Comparison of ENCODE assay signal across 22 cellular contexts in genomic region chr11:12402027-12402426, GRCh38. TPM values are rescaled to one million over a fixed set of nuclear protein-coding genes. Genes with fewer than 3 reads are reported as not detected.
DNase-seq lines count a peak whose midpoint lies in the region; TF ChIP-seq lines count a peak whose summit lies in the region.
"Had no signal": no experiment of that assay in that cellular context is flagged by ENCODE, and none has a peak within 500 bp of the region (broad histone marks: within the 10 kb centered on the region; RNA-seq: fewer than 3 reads in every experiment).

No MANE protein-coding gene starts in this region.

- H3K36me3 ChIP-seq in muscle layer of duodenum (ENCODE audit: control insufficient read depth in 1 of 2, insufficient read depth in 2 of 2, low read length in 2 of 2) = no peaks in the 10 kb centered on the region
- H3K36me3 ChIP-seq: gastrocnemius medialis had no signal

- no peaks in the 10 kb centered on the region for H3K27me3 ChIP-seq in muscle layer of duodenum (ENCODE audit: low read depth, low read length)
- H3K27me3 ChIP-seq: gastrocnemius medialis had no signal

- peaks cover 10 to 39% of the 10 kb centered on the region in 2 donors for H3K4me1 ChIP-seq in muscle layer of duodenum (ENCODE audit: control insufficient read depth in 1 of 2, insufficient read depth in 2 of 2, low read length in 2 of 2)

- peak overlapping the region; percentile 81 for H3K27ac ChIP-seq in muscle layer of duodenum (ENCODE audit: low read length)
- H3K27ac ChIP-seq: gastrocnemius medialis, HL-60 had no signal

- DNase-seq in NCI-H82 (lab: John Stamatoyannopoulos, UW) = peak; percentile 23
- no peak for DNase-seq in NCI-H82 treated with DMSO at 0.1 percent for 48 hours (lab: John Stamatoyannopoulos, UW; ENCODE audit: unreplicated experiment)
- DNase-seq in choroid plexus epithelial cell (ENCODE audit: low read depth) = peak; percentile 42
- DNase-seq in type B pancreatic cell (ENCODE audit: extremely low spot score, unreplicated experiment) = no peak
- DNase-seq in activated T-cell treated with anti-CD3 and anti-CD28 coated beads, Interleukin-2, amount 50 U/mL, for 24 hours = no peak
- DNase-seq in COLO829 (ENCODE audit: low spot score) = no peak
- no peak for DNase-seq in stimulated activated CD4-positive, alpha-beta T cell treated with anti-CD3 and anti-CD28 coated beads, Interleukin-1b, Interleukin-23, amount 100 ng/mL, for 48 hours
- DNase-seq: activated CD4-positive, alpha-beta T cell treated with anti-CD3 and anti-CD28 coated beads for 4 hours; activated naive CD8-positive, alpha-beta T cell treated with anti-CD3 and anti-CD28 coated beads for 36 hours; C1 segment of cervical spinal cord; gastrocnemius medialis; GF-D8; left colon; MM.1S; mucosa of descending colon; NCI-H1694 treated with DMSO at 0.1 percent for 48 hours; NCI-H446 had no signal

- peak overlapping the region; percentile 59 for H3K27ac Mint-ChIP-seq in type B pancreatic cell
- H3K27ac Mint-ChIP-seq in activated T-cell treated with anti-CD3 and anti-CD28 coated beads, Interleukin-2, amount 50 U/mL, for 24 hours = no peak overlapping the region
- H3K27ac Mint-ChIP-seq: activated naive CD8-positive, alpha-beta T cell treated with anti-CD3 and anti-CD28 coated beads for 36 hours; dendritic cell treated with granulocyte-macrophage colony-stimulating factor and Interleukin-4, amounts not matched to agents 40 ng/mL and 50 ng/mL, for 4 days; IgD-negative memory B cell; stimulated activated naive CD8-positive, alpha-beta T cell treated with anti-CD3 and anti-CD28 coated beads, Interleukin-15, Interleukin-2, amounts not matched to agents 100 ng/mL and 50 ng/mL, for 24 hours had no signal

- H3K36me3 Mint-ChIP-seq in type B pancreatic cell = peaks cover 4% of the 10 kb centered on the region
- H3K36me3 Mint-ChIP-seq in activated T-cell treated with anti-CD3 and anti-CD28 coated beads, Interleukin-2, amount 50 U/mL, for 24 hours (ENCODE audit: low read depth) = no peaks in the 10 kb centered on the region
- H3K36me3 Mint-ChIP-seq: activated naive CD8-positive, alpha-beta T cell treated with anti-CD3 and anti-CD28 coated beads for 36 hours; IgD-negative memory B cell had no signal

- peak overlapping the region; percentile 14 for H3K4me3 Mint-ChIP-seq in type B pancreatic cell
- no peak overlapping the region for H3K4me3 Mint-ChIP-seq in activated T-cell treated with anti-CD3 and anti-CD28 coated beads, Interleukin-2, amount 50 U/mL, for 24 hours
- H3K4me3 Mint-ChIP-seq: activated naive CD8-positive, alpha-beta T cell treated with anti-CD3 and anti-CD28 coated beads for 36 hours; dendritic cell treated with granulocyte-macrophage colony-stimulating factor and Interleukin-4, amounts not matched to agents 40 ng/mL and 50 ng/mL, for 4 days; IgD-negative memory B cell; stimulated activated naive CD8-positive, alpha-beta T cell treated with anti-CD3 and anti-CD28 coated beads, Interleukin-15, Interleukin-2, amounts not matched to agents 100 ng/mL and 50 ng/mL, for 24 hours had no signal

- no peak overlapping the region for H3K4me3 ChIP-seq in choroid plexus epithelial cell (ENCODE audit: low read depth, low read length)
- no peak overlapping the region for H3K4me3 ChIP-seq in muscle layer of duodenum (ENCODE audit: low read depth in 1 of 2, low read length in 2 of 2)
- H3K4me3 ChIP-seq: gastrocnemius medialis, mucosa of descending colon had no signal

- no peaks in the 10 kb centered on the region for H3K9me3 ChIP-seq in muscle layer of duodenum (ENCODE audit: control insufficient read depth in 1 of 2, low read length in 2 of 2)
- H3K9me3 ChIP-seq: gastrocnemius medialis, mucosa of descending colon had no signal

- peaks cover 31% of the 10 kb centered on the region for H3K4me1 Mint-ChIP-seq in type B pancreatic cell (ENCODE audit: unreplicated experiment)
- H3K4me1 Mint-ChIP-seq in activated T-cell treated with anti-CD3 and anti-CD28 coated beads, Interleukin-2, amount 50 U/mL, for 24 hours (ENCODE audit: low read depth) = peaks cover 3% of the 10 kb centered on the region
- H3K4me1 Mint-ChIP-seq: activated naive CD8-positive, alpha-beta T cell treated with anti-CD3 and anti-CD28 coated beads for 36 hours; IgD-negative memory B cell had no signal

- no peaks in the 10 kb centered on the region for H3K27me3 Mint-ChIP-seq in type B pancreatic cell
- H3K27me3 Mint-ChIP-seq in activated T-cell treated with anti-CD3 and anti-CD28 coated beads, Interleukin-2, amount 50 U/mL, for 24 hours = no peaks in the 10 kb centered on the region
- H3K27me3 Mint-ChIP-seq: activated naive CD8-positive, alpha-beta T cell treated with anti-CD3 and anti-CD28 coated beads for 36 hours; dendritic cell treated with granulocyte-macrophage colony-stimulating factor and Interleukin-4, amounts not matched to agents 40 ng/mL and 50 ng/mL, for 4 days; IgD-negative memory B cell; stimulated activated naive CD8-positive, alpha-beta T cell treated with anti-CD3 and anti-CD28 coated beads, Interleukin-15, Interleukin-2, amounts not matched to agents 100 ng/mL and 50 ng/mL, for 24 hours had no signal

- no peaks in the 10 kb centered on the region for H3K9me3 Mint-ChIP-seq in type B pancreatic cell
- H3K9me3 Mint-ChIP-seq in activated T-cell treated with anti-CD3 and anti-CD28 coated beads, Interleukin-2, amount 50 U/mL, for 24 hours = no peaks in the 10 kb centered on the region
- H3K9me3 Mint-ChIP-seq: activated naive CD8-positive, alpha-beta T cell treated with anti-CD3 and anti-CD28 coated beads for 36 hours; stimulated activated naive CD8-positive, alpha-beta T cell treated with anti-CD3 and anti-CD28 coated beads, Interleukin-15, Interleukin-2, amounts not matched to agents 100 ng/mL and 50 ng/mL, for 24 hours had no signal

- TF ChIP-seq CTCF in choroid plexus epithelial cell (conservative IDR thresholded peaks at IDR 0.05; ENCODE audit: low read depth, low read length) (peak; percentile 4), type B pancreatic cell (conservative IDR thresholded peaks at IDR 0.05) (no peak)

RNA-seq across cellular contexts. Expression of gene PARVA, which starts 24.7 kb away (rescaled TPM):
- 32.3 and 49.4 TPM in 2 replicates for total RNA-seq in type B pancreatic cell (ENCODE audit: low replicate concordance)

Comparison
In these comparisons a context has a peak if more than half of its experiments do, and no peak if none do; other contexts are left out.
1. DNase-seq: peak in NCI-H82 (single experiment) and choroid plexus epithelial cell (single experiment); none in NCI-H82 treated with DMSO at 0.1 percent for 48 hours (single experiment), type B pancreatic cell (single experiment), activated T-cell treated with anti-CD3 and anti-CD28 coated beads, Interleukin-2, amount 50 U/mL, for 24 hours (single experiment), COLO829 (single experiment) and stimulated activated CD4-positive, alpha-beta T cell treated with anti-CD3 and anti-CD28 coated beads, Interleukin-1b, Interleukin-23, amount 100 ng/mL, for 48 hours (single experiment).